In genomic region chr1:68132426-68133130, GRCh38 we compare ENCODE assay signal across 15 cellular contexts.
DNase-seq lines count a peak whose midpoint lies in the region; ATAC-seq and TF ChIP-seq lines count a peak whose summit lies in the region.
"Had no signal": no experiment of that assay in that cellular context is flagged by ENCODE, and none has a peak within 500 bp of the region (broad histone marks: within the 10 kb centered on the region; RNA-seq: fewer than 3 reads in every experiment).

No MANE protein-coding gene starts in this region.

- no peak for ATAC-seq in GM19023 (IDR thresholded peaks at IDR 0.05; ENCODE audit: unreplicated experiment)
- ATAC-seq: A549, HCT116 had no signal

- H3K27me3 ChIP-seq in esophagus muscularis mucosa = no peaks in the 10 kb centered on the region
- no peaks in the 10 kb centered on the region for H3K27me3 ChIP-seq in stomach smooth muscle (ENCODE audit: control insufficient read depth in 1 of 2, insufficient read depth in 2 of 2, low read length in 2 of 2)
- H3K27me3 ChIP-seq in tibial artery = no peaks in the 10 kb centered on the region
- no peaks in the 10 kb centered on the region for H3K27me3 ChIP-seq in prostate gland (replicated peaks; ENCODE audit: insufficient read depth)
- H3K27me3 ChIP-seq: BE2C had no signal

- peaks cover 21 to 78% (median 52%) of the 10 kb centered on the region in 4 donors for H3K36me3 ChIP-seq in esophagus muscularis mucosa
- peaks cover 54 to 61% of the 10 kb centered on the region in 2 donors for H3K36me3 ChIP-seq in stomach smooth muscle (ENCODE audit: control insufficient read depth in 2 of 2, insufficient read depth in 2 of 2, low read length in 2 of 2)
- peaks cover 10 to 35% (median 15%) of the 10 kb centered on the region in 3 donors for H3K36me3 ChIP-seq in tibial artery
- peaks cover 0 to under 1% of the 10 kb centered on the region in 2 donors for H3K36me3 ChIP-seq in prostate gland
- H3K36me3 ChIP-seq: BE2C had no signal

- DNase-seq in astrocyte of the spinal cord (ENCODE audit: low read depth, low spot score) (peak; percentile 19), esophagus muscularis mucosa (ENCODE audit: extremely low spot score) (no peak), islet precursor cell (peak; percentile 29), tibial artery (no peak), prostate gland (ENCODE audit: low spot score) (no peak)
- DNase-seq: BE2C; CD8-positive, alpha-beta memory T cell; DMS53; GF-D8; GM23248; IMR-90 had no signal

- H3K9me3 ChIP-seq in esophagus muscularis mucosa = no peaks in the 10 kb centered on the region
- H3K9me3 ChIP-seq in stomach smooth muscle (ENCODE audit: control insufficient read depth in 2 of 2, low read length in 2 of 2) = no peaks in the 10 kb centered on the region
- no peaks in the 10 kb centered on the region for H3K9me3 ChIP-seq in tibial artery
- H3K9me3 ChIP-seq in prostate gland = no peaks in the 10 kb centered on the region
- H3K9me3 ChIP-seq: A549, BE2C had no signal

- no peak for TF ChIP-seq EP300 in esophagus muscularis mucosa (IDR thresholded peaks at IDR 0.05)

- peaks cover 10 to 62% (median 52%) of the 10 kb centered on the region in 4 donors for H3K4me1 ChIP-seq in esophagus muscularis mucosa
- peaks cover 14% of the 10 kb centered on the region for H3K4me1 ChIP-seq in stomach smooth muscle (ENCODE audit: control insufficient read depth, insufficient read depth, low read length)
- H3K4me1 ChIP-seq in tibial artery = peaks cover 0 to 18% (median 3%) of the 10 kb centered on the region in 4 donors
- H3K4me1 ChIP-seq in prostate gland (replicated peaks) = no peaks in the 10 kb centered on the region
- H3K4me1 ChIP-seq: A549, BE2C had no signal

- H3K27ac ChIP-seq in esophagus muscularis mucosa (replicated peaks in 1 of 4) (peak overlapping the region; percentile 29 to 73 (median 61)), stomach smooth muscle (ENCODE audit: low read length) (peak overlapping the region; percentile 18), tibial artery (no peak overlapping the region), prostate gland (no peak overlapping the region)
- H3K27ac ChIP-seq: A549, GM23248 had no signal

- no peak overlapping the region for H3K4me3 ChIP-seq in astrocyte of the spinal cord (ENCODE audit: low read depth, low read length)
- no peak overlapping the region for H3K4me3 ChIP-seq in esophagus muscularis mucosa
- no peak overlapping the region for H3K4me3 ChIP-seq in stomach smooth muscle (ENCODE audit: low read length in 2 of 2)
- no peak overlapping the region for H3K4me3 ChIP-seq in tibial artery
- H3K4me3 ChIP-seq in prostate gland = no peak overlapping the region
- H3K4me3 ChIP-seq: A549, GM23248 had no signal

- no peak for TF ChIP-seq POLR2A in esophagus muscularis mucosa (IDR thresholded peaks at IDR 0.05; ENCODE audit: low read depth)
- no peak for TF ChIP-seq POLR2A in prostate gland (IDR thresholded peaks at IDR 0.05)

- in situ Hi-C loops in astrocyte of the spinal cord (cut with HindIII; ENCODE audit: low sequenced_read_pairs) = no loop called here

- no peak overlapping the region for H3K9ac ChIP-seq in stomach smooth muscle (ENCODE audit: low read length in 2 of 2)
- H3K9ac ChIP-seq: GM23248 had no signal

- WGBS in esophagus muscularis mucosa = 86% methylated on average over 8 of the region's 8 CpGs
- WGBS in prostate gland = 91% methylated on average over 8 of the region's 8 CpGs

- intact Hi-C loops in esophagus muscularis mucosa (cut with DNase I) (no loop called here), tibial artery (cut with DNase I; ENCODE audit: low total_unique reads) (no loop called here), prostate gland (cut with DNase I) (no loop called here)

- no peak for TF ChIP-seq CTCF in astrocyte of the spinal cord (IDR thresholded peaks at IDR 0.05; ENCODE audit: low read depth, low read length)
- no peak for TF ChIP-seq CTCF in esophagus muscularis mucosa (IDR thresholded peaks at IDR 0.05)
- no peak for TF ChIP-seq CTCF in tibial artery (IDR thresholded peaks at IDR 0.05)
- TF ChIP-seq CTCF in prostate gland (IDR thresholded peaks at IDR 0.05) = no peak

Comparison
In these comparisons a context has a peak if more than half of its experiments do, and no peak if none do; other contexts are left out.
1. DNase-seq: peak in astrocyte of the spinal cord (single experiment) and islet precursor cell (single experiment); none in esophagus muscularis mucosa (single experiment), tibial artery (0 of 2) and prostate gland (single experiment).
2. H3K27ac ChIP-seq: peak in esophagus muscularis mucosa (4 of 4) and stomach smooth muscle (single experiment); none in tibial artery (0 of 2) and prostate gland (0 of 2).